ENCODE assay signal across 9 cellular contexts in the genomic region with DNA sequence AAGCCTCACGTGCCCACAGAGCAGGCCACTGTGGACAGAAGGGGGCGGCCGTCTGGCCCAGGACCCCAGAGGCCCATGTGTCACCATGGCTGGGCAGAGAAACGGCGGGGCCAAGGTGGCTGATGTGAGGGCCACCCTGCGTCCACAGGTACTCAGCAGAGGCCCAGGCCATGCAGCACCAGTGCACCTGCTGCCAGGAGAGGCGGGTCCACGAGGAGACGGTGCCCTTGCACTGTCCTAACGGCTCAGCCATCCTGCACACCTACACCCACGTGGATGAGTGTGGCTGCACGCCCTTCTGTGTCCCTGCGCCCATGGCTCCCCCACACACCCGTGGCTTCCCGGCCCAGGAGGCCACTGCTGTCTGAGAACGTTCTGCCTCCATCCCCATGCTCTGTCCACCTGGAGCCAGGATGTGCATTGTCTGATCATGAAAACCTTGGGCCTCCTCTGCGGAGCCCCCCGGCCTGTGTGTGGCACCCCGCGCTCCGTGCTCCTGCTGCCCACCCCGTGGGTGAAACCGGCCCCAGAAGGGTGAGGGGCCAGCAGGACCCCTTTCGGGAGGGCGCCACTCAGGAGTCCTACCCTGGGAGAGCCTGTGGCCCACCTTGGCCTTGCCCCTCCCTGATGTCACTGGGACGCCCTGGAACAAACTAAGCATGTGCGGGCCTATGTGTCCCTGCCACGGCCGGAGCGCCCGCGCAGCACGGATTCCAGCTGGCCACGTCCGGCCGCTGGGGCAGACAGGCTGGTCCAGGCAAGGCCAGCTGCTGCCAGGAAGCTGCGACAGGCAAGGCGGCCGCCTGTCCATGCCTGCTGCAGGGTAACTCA. TPM values are rescaled to one million over a fixed set of nuclear protein-coding genes. Genes with fewer than 3 reads are reported as not detected.
A peak's percentile ranks its signal among the peaks of the same experiment; 100 is the strongest.
DNase-seq lines count a peak whose midpoint lies in the region; ATAC-seq and TF ChIP-seq lines count a peak whose summit lies in the region.
"Had no signal": no experiment of that assay in that cellular context is flagged by ENCODE, and none has a peak within 500 bp of the region (broad histone marks: within the 10 kb centered on the region; RNA-seq: fewer than 3 reads in every experiment).

No MANE protein-coding gene starts in this region.

- peak overlapping the region; percentile 91 for H3K27ac Mint-ChIP-seq in activated T-helper 17 cell treated with anti-CD3 and anti-CD28 coated beads, Interleukin-2, amount 50 U/mL, for 72 hours

- H3K27me3 Mint-ChIP-seq in activated T-helper 17 cell treated with anti-CD3 and anti-CD28 coated beads, Interleukin-2, amount 50 U/mL, for 72 hours: no peaks in the 10 kb centered on the region

- H3K4me1 Mint-ChIP-seq in activated T-helper 17 cell treated with anti-CD3 and anti-CD28 coated beads, Interleukin-2, amount 50 U/mL, for 72 hours: peaks cover 12% of the 10 kb centered on the region

- peak overlapping the region; percentile 79 for H3K4me3 Mint-ChIP-seq in activated T-helper 17 cell treated with anti-CD3 and anti-CD28 coated beads, Interleukin-2, amount 50 U/mL, for 72 hours

- DNase-seq in right cardiac atrium (peak in 2 of 3 donors; percentile 59 to 60), left cardiac atrium (no peak), vagina (ENCODE audit: extremely low spot score in 2 of 2) (no peak), BE2C (no peak), RKO (ENCODE audit: low spot score) (no peak)
- DNase-seq: NCI-H2081 had no signal

- H3K27me3 ChIP-seq in right cardiac atrium (ENCODE audit: control insufficient read depth, insufficient read depth) (no peaks in the 10 kb centered on the region), mucosa of rectum (ENCODE audit: control insufficient read depth in 2 of 2, insufficient read depth in 2 of 2, low read length in 2 of 2) (no peaks in the 10 kb centered on the region), vagina (no peaks in the 10 kb centered on the region), BE2C (no peaks in the 10 kb centered on the region)

- no peak for ATAC-seq in right cardiac atrium
- ATAC-seq in left cardiac atrium: no peak
- no peak for ATAC-seq in activated T-helper 17 cell treated with anti-CD3 and anti-CD28 coated beads, Interleukin-2, amount 50 U/mL, for 72 hours (replicated peaks)
- ATAC-seq in HG03095 (IDR thresholded peaks at IDR 0.05; ENCODE audit: unreplicated experiment): no peak

- H3K9me3 ChIP-seq in right cardiac atrium (ENCODE audit: control insufficient read depth, low read length) (no peaks in the 10 kb centered on the region), mucosa of rectum (ENCODE audit: control insufficient read depth in 2 of 2, low read length in 2 of 2) (no peaks in the 10 kb centered on the region), vagina (no peaks in the 10 kb centered on the region), BE2C (no peaks in the 10 kb centered on the region)

- WGBS in right cardiac atrium: 93% methylated on average over 39 of the region's 39 CpGs

- H3K27ac ChIP-seq in right cardiac atrium (ENCODE audit: low read length): no peak overlapping the region
- H3K27ac ChIP-seq in mucosa of rectum (ENCODE audit: low read depth in 2 of 2, low read length in 2 of 2): peak overlapping the region in 1 of 2 donors; percentile 81
- no peak overlapping the region for H3K27ac ChIP-seq in vagina

- H3K9me3 Mint-ChIP-seq in activated T-helper 17 cell treated with anti-CD3 and anti-CD28 coated beads, Interleukin-2, amount 50 U/mL, for 72 hours: peaks cover 4% of the 10 kb centered on the region

- intact Hi-C loops in right cardiac atrium (cut with DNase I): no loop called here
- intact Hi-C loops in left cardiac atrium (cut with DNase I): no loop called here
- intact Hi-C loops in vagina (cut with DNase I): no loop called here

- no peak overlapping the region for H3K9ac ChIP-seq in mucosa of rectum (ENCODE audit: low read depth in 1 of 2, low read length in 2 of 2)

- H3K36me3 Mint-ChIP-seq in activated T-helper 17 cell treated with anti-CD3 and anti-CD28 coated beads, Interleukin-2, amount 50 U/mL, for 72 hours (ENCODE audit: low read depth): no peaks in the 10 kb centered on the region

- H3K4me3 ChIP-seq in right cardiac atrium (ENCODE audit: low read length): no peak overlapping the region
- peak overlapping the region; percentile 79 to 81 for H3K4me3 ChIP-seq in mucosa of rectum (ENCODE audit: low read length in 2 of 2)
- peak overlapping the region; percentile 48 to 49 for H3K4me3 ChIP-seq in vagina
- H3K4me3 ChIP-seq in BE2C (ENCODE audit: low read depth, low read length): no peak overlapping the region

- no peak for TF ChIP-seq POLR2A in vagina (IDR thresholded peaks at IDR 0.05)

- H3K36me3 ChIP-seq in mucosa of rectum (ENCODE audit: control insufficient read depth in 2 of 2, insufficient read depth in 2 of 2, low read length in 2 of 2) (no peaks in the 10 kb centered on the region), vagina (no peaks in the 10 kb centered on the region), BE2C (no peaks in the 10 kb centered on the region)

- no peak for TF ChIP-seq CTCF in vagina (IDR thresholded peaks at IDR 0.05)
- no peak for TF ChIP-seq CTCF in BE2C (IDR thresholded peaks at IDR 0.05; ENCODE audit: low read depth, low read length)

- H3K4me1 ChIP-seq in right cardiac atrium (ENCODE audit: control insufficient read depth, insufficient read depth, low read length) (peaks cover 3% of the 10 kb centered on the region), mucosa of rectum (ENCODE audit: control insufficient read depth in 2 of 2, insufficient read depth in 2 of 2, low read length in 2 of 2) (peaks cover 15 to 19% of the 10 kb centered on the region in 2 donors), vagina (peaks cover 19% of the 10 kb centered on the region), BE2C (no peaks in the 10 kb centered on the region)

RNA-seq across cellular contexts. Expression of a gene that starts 38.6 kb away (rescaled TPM):
- not detected for total RNA-seq in right cardiac atrium
- under 0.01 TPM for polyA plus RNA-seq in right cardiac atrium
- total RNA-seq in left cardiac atrium: not detected
- total RNA-seq in activated T-helper 17 cell treated with anti-CD3 and anti-CD28 coated beads, Interleukin-2, amount 50 U/mL, for 72 hours: not detected
- total RNA-seq in vagina: 0.25 TPM
- not detected for polyA plus RNA-seq in BE2C (2012; ENCODE audit: insufficient read depth, insufficient read length, low read depth)

RNA-seq across cellular contexts. Expression of a gene that starts 48.0 kb away (rescaled TPM):
- 10 to 100 TPM; 42.2 to 53.6 (median 46.0) TPM for total RNA-seq in right cardiac atrium
- polyA plus RNA-seq in right cardiac atrium: 32.6 TPM
- 10 to 100 TPM; 43.4 to 50.8 TPM for total RNA-seq in left cardiac atrium
- 10 to 100 TPM; 27.6 to 30.8 TPM for total RNA-seq in activated T-helper 17 cell treated with anti-CD3 and anti-CD28 coated beads, Interleukin-2, amount 50 U/mL, for 72 hours
- 52.5 TPM for total RNA-seq in vagina
- polyA plus RNA-seq in BE2C (2012; ENCODE audit: insufficient read depth, insufficient read length, low read depth): 38.5 TPM

Comparison
In these comparisons a context has a peak if more than half of its experiments do, and no peak if none do; other contexts are left out.
1. DNase-seq: peak in right cardiac atrium (2 of 3); none in left cardiac atrium (single experiment), vagina (0 of 2), BE2C (single experiment) and RKO (single experiment).
2. H3K4me3 ChIP-seq: peak in mucosa of rectum (2 of 2) and vagina (2 of 2); none in right cardiac atrium (single experiment) and BE2C (single experiment).